ENCODE assay signal across 11 cellular contexts in the genomic region with DNA sequence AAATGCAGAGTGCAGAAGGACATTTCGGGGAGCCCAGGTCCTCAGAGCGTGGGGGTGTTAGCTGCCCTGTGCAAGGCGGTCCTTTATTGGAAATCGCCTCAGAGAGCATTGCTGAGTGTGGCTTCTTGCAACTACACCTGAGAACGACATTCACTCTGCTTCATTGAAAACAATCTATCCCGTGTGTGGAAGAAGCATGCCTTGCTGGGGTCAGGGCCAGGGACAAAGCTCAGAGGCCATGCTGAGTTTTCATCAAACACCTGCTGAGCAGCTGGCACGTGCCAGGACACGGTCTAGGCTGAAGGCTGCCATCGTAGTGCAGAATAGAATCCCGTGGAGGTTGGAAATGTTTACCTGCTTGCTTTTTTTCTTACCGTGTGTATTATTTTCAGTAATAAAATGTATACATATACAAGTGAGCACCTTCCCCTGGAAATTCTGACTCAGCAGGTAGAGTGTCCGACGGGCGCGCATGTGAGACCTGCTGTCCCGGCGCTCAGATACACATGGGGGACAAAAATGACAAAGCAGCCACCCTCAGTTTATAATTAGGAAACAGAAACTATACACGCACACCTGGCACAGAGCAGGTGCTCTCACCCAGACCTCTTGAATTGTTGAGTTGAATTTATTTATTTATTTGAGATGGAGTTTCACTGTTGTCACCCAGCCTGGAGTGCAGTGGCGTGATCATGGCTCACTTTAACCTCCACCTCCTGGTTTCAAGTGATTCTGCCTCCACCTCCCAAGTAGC.
A peak's percentile ranks its signal among the peaks of the same experiment; 100 is the strongest.
DNase-seq lines count a peak whose midpoint lies in the region; ATAC-seq, FAIRE-seq and TF ChIP-seq lines count a peak whose summit lies in the region.
"Had no signal": no experiment of that assay in that cellular context is flagged by ENCODE, and none has a peak within 500 bp of the region (broad histone marks: within the 10 kb centered on the region; RNA-seq: fewer than 3 reads in every experiment).

No MANE protein-coding gene starts in this region.

- ATAC-seq in HG02840 (IDR thresholded peaks at IDR 0.05; ENCODE audit: low FRiP score, unreplicated experiment): peak; percentile 33
- ATAC-seq in gastrocnemius medialis: peak; percentile 55 to 65
- no peak for ATAC-seq in upper lobe of right lung

- H3K4me3 ChIP-seq in gastrocnemius medialis (no peak overlapping the region), upper lobe of right lung (no peak overlapping the region), stomach (no peak overlapping the region)

- intact Hi-C loops in gastrocnemius medialis (cut with DNase I; ENCODE audit: low total_unique reads) (no loop called here), upper lobe of right lung (cut with DNase I) (no loop called here), stomach (cut with DNase I; ENCODE audit: low total_unique reads) (no loop called here)

- H3K27ac ChIP-seq in gastrocnemius medialis (no peak overlapping the region), upper lobe of right lung (no peak overlapping the region), stomach (peak overlapping the region in 1 of 5 donors; percentile 17)
- H3K27ac ChIP-seq: parathyroid adenoma, RWPE1 had no signal

- DNase-seq in NCI-H2171 treated with DMSO at 0.1 percent for 48 hours (lab: John Stamatoyannopoulos, UW) (peak; percentile 78), NCI-H2171 (lab: John Stamatoyannopoulos, UW) (no peak), NCI-H1436 treated with DMSO at 0.1 percent for 48 hours (lab: John Stamatoyannopoulos, UW) (peak; percentile 35), gastrocnemius medialis (no peak), upper lobe of right lung (no peak), H54 (ENCODE audit: insufficient read length, low spot score) (no peak), stomach (no peak)
- DNase-seq: activated naive CD4-positive, alpha-beta T cell treated with anti-CD3 and anti-CD28 coated beads, Interleukin-2, amount 50 U/mL, for 16 hours had no signal

- no peak for TF ChIP-seq CTCF in gastrocnemius medialis (IDR thresholded peaks at IDR 0.05 in 4 of 5, conservative IDR thresholded peaks at IDR 0.05 in 1 of 5)
- no peak for TF ChIP-seq CTCF in upper lobe of right lung (IDR thresholded peaks at IDR 0.05)
- no peak for TF ChIP-seq CTCF in stomach (IDR thresholded peaks at IDR 0.05)

- TF ChIP-seq POLR2A in gastrocnemius medialis (IDR thresholded peaks at IDR 0.05): no peak
- no peak for TF ChIP-seq POLR2A in H54 (IDR thresholded peaks at IDR 0.05; ENCODE audit: low read depth, low read length)
- no peak for TF ChIP-seq POLR2A in stomach (IDR thresholded peaks at IDR 0.05)

- in situ Hi-C loops in gastrocnemius medialis (cut with MboI; ENCODE audit: low sequenced_read_pairs in 4 of 4): no loop called here

- no peaks in the 10 kb centered on the region for H3K9me3 ChIP-seq in gastrocnemius medialis
- H3K9me3 ChIP-seq in upper lobe of right lung: no peaks in the 10 kb centered on the region
- H3K9me3 ChIP-seq in stomach: no peaks in the 10 kb centered on the region

- no peak for FAIRE-seq in H54 (lab: Jason Lieb, UNC)

- H3K4me1 ChIP-seq in gastrocnemius medialis (peaks cover 9 to 26% of the 10 kb centered on the region in 2 donors), upper lobe of right lung (no peaks in the 10 kb centered on the region), stomach (peaks cover 15 to 23% (median 16%) of the 10 kb centered on the region in 4 donors)
- H3K4me1 ChIP-seq: parathyroid adenoma had no signal

- 84 to 93% (median 92%) methylated on average over 19 of the region's 19 CpGs for WGBS in stomach, 5 donors

- H3K36me3 ChIP-seq in gastrocnemius medialis: no peaks in the 10 kb centered on the region
- H3K36me3 ChIP-seq in upper lobe of right lung: no peaks in the 10 kb centered on the region
- H3K36me3 ChIP-seq in stomach: peaks cover 0 to 4% (median 0%) of the 10 kb centered on the region in 4 donors

- no peaks in the 10 kb centered on the region for H3K27me3 ChIP-seq in gastrocnemius medialis
- no peaks in the 10 kb centered on the region for H3K27me3 ChIP-seq in upper lobe of right lung
- no peaks in the 10 kb centered on the region for H3K27me3 ChIP-seq in stomach

- no peak for TF ChIP-seq EP300 in stomach (IDR thresholded peaks at IDR 0.05)

Comparison
In these comparisons a context has a peak if more than half of its experiments do, and no peak if none do; other contexts are left out.
1. DNase-seq: peak in NCI-H2171 treated with DMSO at 0.1 percent for 48 hours (single experiment) and NCI-H1436 treated with DMSO at 0.1 percent for 48 hours (single experiment); none in NCI-H2171 (single experiment), gastrocnemius medialis (0 of 2), upper lobe of right lung (single experiment), H54 (single experiment) and stomach (single experiment).